8 cellular contexts compared by ENCODE assay signal in the genomic region with DNA sequence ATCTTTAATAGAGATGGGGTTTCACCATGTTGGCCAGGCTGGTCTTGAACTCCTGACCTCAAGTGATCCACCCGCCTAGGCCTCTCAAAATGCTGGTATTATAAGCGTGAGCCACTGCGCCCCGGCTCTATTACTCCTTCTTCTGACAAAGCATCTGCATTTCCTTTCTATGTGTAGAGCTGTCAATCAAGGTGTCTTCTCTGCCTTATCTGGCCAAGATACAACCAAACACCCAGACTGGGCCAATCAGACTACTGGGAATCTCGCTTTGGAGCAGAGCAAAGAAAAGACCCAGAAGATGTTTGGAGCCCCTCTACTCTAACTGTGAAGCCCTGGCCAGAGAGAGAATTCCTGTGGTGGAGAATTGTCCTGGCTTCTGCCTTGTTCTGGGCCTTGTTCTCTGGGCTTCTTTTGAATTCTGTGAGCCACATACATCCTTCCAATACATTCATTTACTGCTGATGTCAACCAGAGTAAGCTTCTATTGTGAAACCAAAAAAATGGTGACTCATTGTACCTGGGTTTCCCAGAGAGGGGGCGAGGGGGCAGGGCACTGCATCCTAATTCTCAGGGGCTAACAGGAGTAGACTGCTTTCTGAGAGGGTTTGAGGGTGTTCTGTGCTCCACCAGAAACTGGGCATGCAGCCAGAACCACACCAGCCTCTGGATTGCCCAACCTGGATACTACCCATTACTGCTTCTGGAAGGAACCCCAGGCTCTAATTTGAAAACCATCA. TPM values are rescaled to one million over a fixed set of nuclear protein-coding genes. Genes with fewer than 3 reads are reported as not detected.
A peak's percentile ranks its signal among the peaks of the same experiment; 100 is the strongest.
DNase-seq lines count a peak whose midpoint lies in the region; ATAC-seq and TF ChIP-seq lines count a peak whose summit lies in the region.

No MANE protein-coding gene starts in this region.

- H3K4me1 ChIP-seq in right atrium auricular region (peaks cover 0 to 6% of the 10 kb centered on the region in 2 donors), upper lobe of left lung (peaks cover 14 to 18% (median 15%) of the 10 kb centered on the region in 4 donors)

- no peaks in the 10 kb centered on the region for H3K27me3 ChIP-seq in right atrium auricular region
- no peaks in the 10 kb centered on the region for H3K27me3 ChIP-seq in upper lobe of left lung

- no peak overlapping the region for H3K27ac ChIP-seq in right atrium auricular region
- H3K27ac ChIP-seq in upper lobe of left lung, result peak overlapping the region in 2 of 4 donors; percentile 11 to 40

- H3K36me3 Mint-ChIP-seq in T-helper 2 cell treated with Interferon-gamma antibody and Interleukin-4, amounts not matched to agents 5 μg/mL and 100 μg/mL, for 36 hours (ENCODE audit: low read depth), result peaks cover 1% of the 10 kb centered on the region

- intact Hi-C loops in Right ventricle myocardium superior (cut with DNase I), result no loop called here

- H3K4me3 ChIP-seq in right atrium auricular region (no peak overlapping the region), upper lobe of left lung (no peak overlapping the region)

- H3K9me3 Mint-ChIP-seq in T-helper 2 cell treated with Interferon-gamma antibody and Interleukin-4, amounts not matched to agents 5 μg/mL and 100 μg/mL, for 36 hours, result peaks cover 6% of the 10 kb centered on the region

- peak; percentile 50 for DNase-seq in Right ventricle myocardium superior
- DNase-seq in right atrium auricular region (ENCODE audit: low spot score), result no peak
- DNase-seq in T-helper 2 cell treated with Interferon-gamma antibody and Interleukin-4, amounts not matched to agents 5 μg/mL and 100 μg/mL, for 36 hours (ENCODE audit: low spot score), result peak; percentile 81
- DNase-seq in fibroblast of peridontal ligament (ENCODE audit: extremely low read depth), result peak; percentile 79
- DNase-seq in upper lobe of left lung, result peak in 1 of 2 donors; percentile 87
- DNase-seq in iPS-NIHi11 (ENCODE audit: low spot score), result no peak
- no peak for DNase-seq in islet precursor cell

- TF ChIP-seq POLR2A in upper lobe of left lung (IDR thresholded peaks at IDR 0.05), result no peak

- no peaks in the 10 kb centered on the region for H3K27me3 Mint-ChIP-seq in T-helper 2 cell treated with Interferon-gamma antibody and Interleukin-4, amounts not matched to agents 5 μg/mL and 100 μg/mL, for 36 hours (ENCODE audit: low read depth)

- no peaks in the 10 kb centered on the region for H3K9me3 ChIP-seq in right atrium auricular region
- peaks cover 0 to 4% (median 0%) of the 10 kb centered on the region in 4 donors for H3K9me3 ChIP-seq in upper lobe of left lung

- peak; percentile 10 for ATAC-seq in Right ventricle myocardium superior (ENCODE audit: poor library complexity)
- peak; percentile 42 to 68 for ATAC-seq in upper lobe of left lung (ENCODE audit: low FRiP score in 2 of 2)
- ATAC-seq in HG02623 (IDR thresholded peaks at IDR 0.05; ENCODE audit: unreplicated experiment), result no peak

- no peak for TF ChIP-seq EP300 in upper lobe of left lung (IDR thresholded peaks at IDR 0.05)

- 80 to 89% methylated on average over 6 of the region's 6 CpGs for WGBS in upper lobe of left lung, 2 donors

- H3K4me1 Mint-ChIP-seq in T-helper 2 cell treated with Interferon-gamma antibody and Interleukin-4, amounts not matched to agents 5 μg/mL and 100 μg/mL, for 36 hours (ENCODE audit: low read depth), result peaks cover 52% of the 10 kb centered on the region

- H3K27ac Mint-ChIP-seq in T-helper 2 cell treated with Interferon-gamma antibody and Interleukin-4, amounts not matched to agents 5 μg/mL and 100 μg/mL, for 36 hours, result peak overlapping the region; percentile 64

- H3K36me3 ChIP-seq in right atrium auricular region (no peaks in the 10 kb centered on the region), upper lobe of left lung (no peaks in the 10 kb centered on the region)

- TF ChIP-seq CTCF in right atrium auricular region (IDR thresholded peaks at IDR 0.05) (no peak), upper lobe of left lung (IDR thresholded peaks at IDR 0.05) (no peak)

- no peak overlapping the region for H3K4me3 Mint-ChIP-seq in T-helper 2 cell treated with Interferon-gamma antibody and Interleukin-4, amounts not matched to agents 5 μg/mL and 100 μg/mL, for 36 hours

RNA-seq across cellular contexts. Expression of gene FLVCR2, which starts 18.8 kb away (rescaled TPM):
- total RNA-seq in Right ventricle myocardium superior (2.1 TPM), right atrium auricular region (1 to 10 TPM; 2.2 to 5.5 TPM), upper lobe of left lung (10 to 100 TPM; 19.4 to 41.3 (median 31.8) TPM)

RNA-seq across cellular contexts. Expression of gene BATF, which starts 37.4 kb away (rescaled TPM):
- total RNA-seq in Right ventricle myocardium superior, result 0.62 TPM
- 1 to 10 TPM; 1.4 to 6.2 TPM for total RNA-seq in right atrium auricular region
- total RNA-seq in upper lobe of left lung, result 10 to 100 TPM in 5 of 6 donors, 1 to 10 TPM in 1; 5.4 to 25.1 (median 10.8) TPM

Comparison
In these comparisons a context has a peak if more than half of its experiments do, and no peak if none do; other contexts are left out.
1. DNase-seq: peak in Right ventricle myocardium superior (single experiment), T-helper 2 cell treated with Interferon-gamma antibody and Interleukin-4, amounts not matched to agents 5 μg/mL and 100 μg/mL, for 36 hours (single experiment) and fibroblast of peridontal ligament (single experiment); none in right atrium auricular region (single experiment), iPS-NIHi11 (single experiment) and islet precursor cell (single experiment).